In genomic region chr1:62869217-62869754, GRCh38 we compare ENCODE assay signal across 28 cellular contexts.
"Had no signal": no experiment of that assay in that cellular context is flagged by ENCODE, and none has a peak within 500 bp of the region (broad histone marks: within the 10 kb centered on the region; RNA-seq: fewer than 3 reads in every experiment).

No MANE protein-coding gene starts in this region.

- DNase-seq: naive thymus-derived CD4-positive, alpha-beta T cell; natural killer cell; occipital lobe; ovary; posterior cingulate gyrus; psoas muscle; right cardiac atrium; stimulated activated CD4-positive, alpha-beta T cell treated with anti-CD3 and anti-CD28 coated beads, Interleukin-15, amount 100 ng/mL, for 24 hours; stimulated activated CD4-positive, alpha-beta T cell treated with anti-CD3 and anti-CD28 coated beads, Interleukin-2, amount 100 ng/mL, for 24 hours; stimulated activated CD4-positive, alpha-beta T cell treated with anti-CD3 and anti-CD28 coated beads, Interleukin-2, amount 100 ng/mL, for 48 hours; stimulated activated CD4-positive, alpha-beta T cell treated with anti-CD3 and anti-CD28 coated beads, Interleukin-4, amount 100 ng/mL, for 24 hours; stimulated activated naive B cell treated with anti-CD40 and anti-IgM and Interleukin-4, amounts not matched to agents 10 μg/mL and 1 μg/mL and 100 μg/mL, for 72 hours; stimulated activated naive CD4-positive, alpha-beta T cell treated with Interleukin-2 at 50 U/mL for 16 hours; stomach; thyroid gland; transverse colon; upper lobe of right lung; uterus had no signal

- ATAC-seq: naive thymus-derived CD4-positive, alpha-beta T cell; natural killer cell; psoas muscle; right cardiac atrium; sciatic nerve; stimulated activated effector memory CD8-positive, alpha-beta T cell treated with anti-CD3 and anti-CD28 coated beads, Interleukin-12 subunit alpha, Interleukin-12 subunit beta, amount 100 ng/mL, for 72 hours; stimulated activated naive B cell treated with anti-CD40 and anti-IgM and Interleukin-4, amounts not matched to agents 10 μg/mL and 1 μg/mL and 100 μg/mL, for 72 hours; upper lobe of right lung had no signal

- H3K27ac Mint-ChIP-seq: naive thymus-derived CD4-positive, alpha-beta T cell; natural killer cell; nephron; neural progenitor cell; progenitor cell of endocrine pancreas; stimulated activated effector memory CD8-positive, alpha-beta T cell treated with anti-CD3 and anti-CD28 coated beads, Interleukin-12 subunit alpha, Interleukin-12 subunit beta, amount 100 ng/mL, for 72 hours; stimulated activated naive B cell treated with anti-CD40 and anti-IgM and Interleukin-4, amounts not matched to agents 10 μg/mL and 1 μg/mL and 100 μg/mL, for 72 hours; stimulated activated naive CD8-positive, alpha-beta T cell treated with anti-CD3 and anti-CD28 coated beads, Interleukin-15, Interleukin-2, amounts not matched to agents 100 ng/mL and 50 ng/mL, for 24 hours; type B pancreatic cell had no signal

- H3K9ac ChIP-seq: neural progenitor cell, parathyroid adenoma had no signal

- H3K27me3 ChIP-seq: neural progenitor cell, ovary, stomach, thyroid gland, transverse colon, uterus had no signal

- H3K36me3 ChIP-seq: neural progenitor cell, ovary, stomach, thoracic aorta, thyroid gland, upper lobe of right lung, uterus had no signal

- H3K79me2 ChIP-seq: parathyroid adenoma had no signal

- H3K4me2 ChIP-seq: neural progenitor cell had no signal

- H3K4me3 Mint-ChIP-seq: naive thymus-derived CD4-positive, alpha-beta T cell; natural killer cell; nephron; neural progenitor cell; stimulated activated effector memory CD8-positive, alpha-beta T cell treated with anti-CD3 and anti-CD28 coated beads, Interleukin-12 subunit alpha, Interleukin-12 subunit beta, amount 100 ng/mL, for 72 hours; stimulated activated naive B cell treated with anti-CD40 and anti-IgM and Interleukin-4, amounts not matched to agents 10 μg/mL and 1 μg/mL and 100 μg/mL, for 72 hours; stimulated activated naive CD8-positive, alpha-beta T cell treated with anti-CD3 and anti-CD28 coated beads, Interleukin-15, Interleukin-2, amounts not matched to agents 100 ng/mL and 50 ng/mL, for 24 hours; type B pancreatic cell had no signal

- H3K4me1 ChIP-seq: neural progenitor cell, parathyroid adenoma, psoas muscle, stomach, thyroid gland, transverse colon, upper lobe of right lung, uterus had no signal

- H3K27ac ChIP-seq: neural progenitor cell, ovary, parathyroid adenoma, psoas muscle, skin epidermis, stomach, thoracic aorta, thyroid gland, transverse colon, upper lobe of right lung, uterus had no signal

- H3K9me3 ChIP-seq: ovary, psoas muscle, stomach, thoracic aorta, thyroid gland, transverse colon, upper lobe of right lung, uterus had no signal

- H3K36me3 Mint-ChIP-seq: natural killer cell; neural progenitor cell; stimulated activated effector memory CD8-positive, alpha-beta T cell treated with anti-CD3 and anti-CD28 coated beads, Interleukin-12 subunit alpha, Interleukin-12 subunit beta, amount 100 ng/mL, for 72 hours; stimulated activated naive B cell treated with anti-CD40 and anti-IgM and Interleukin-4, amounts not matched to agents 10 μg/mL and 1 μg/mL and 100 μg/mL, for 72 hours; type B pancreatic cell had no signal

- H3K4me3 ChIP-seq: neural progenitor cell, ovary, psoas muscle, skin epidermis, stomach, thoracic aorta, thyroid gland, transverse colon, upper lobe of right lung, uterus had no signal

- H3K27me3 Mint-ChIP-seq: progenitor cell of endocrine pancreas; stimulated activated naive B cell treated with anti-CD40 and anti-IgM and Interleukin-4, amounts not matched to agents 10 μg/mL and 1 μg/mL and 100 μg/mL, for 72 hours had no signal

- H2AFZ ChIP-seq: neural progenitor cell, parathyroid adenoma had no signal

- H3K9me3 Mint-ChIP-seq: naive thymus-derived CD4-positive, alpha-beta T cell; natural killer cell; nephron; neural progenitor cell; stimulated activated effector memory CD8-positive, alpha-beta T cell treated with anti-CD3 and anti-CD28 coated beads, Interleukin-12 subunit alpha, Interleukin-12 subunit beta, amount 100 ng/mL, for 72 hours; stimulated activated naive B cell treated with anti-CD40 and anti-IgM and Interleukin-4, amounts not matched to agents 10 μg/mL and 1 μg/mL and 100 μg/mL, for 72 hours; stimulated activated naive CD8-positive, alpha-beta T cell treated with anti-CD3 and anti-CD28 coated beads, Interleukin-15, Interleukin-2, amounts not matched to agents 100 ng/mL and 50 ng/mL, for 24 hours; type B pancreatic cell had no signal

- H3K4me1 Mint-ChIP-seq: natural killer cell; nephron; neural progenitor cell; stimulated activated effector memory CD8-positive, alpha-beta T cell treated with anti-CD3 and anti-CD28 coated beads, Interleukin-12 subunit alpha, Interleukin-12 subunit beta, amount 100 ng/mL, for 72 hours had no signal
